ENCODE assay signal across 8 cellular contexts in the genomic region with DNA sequence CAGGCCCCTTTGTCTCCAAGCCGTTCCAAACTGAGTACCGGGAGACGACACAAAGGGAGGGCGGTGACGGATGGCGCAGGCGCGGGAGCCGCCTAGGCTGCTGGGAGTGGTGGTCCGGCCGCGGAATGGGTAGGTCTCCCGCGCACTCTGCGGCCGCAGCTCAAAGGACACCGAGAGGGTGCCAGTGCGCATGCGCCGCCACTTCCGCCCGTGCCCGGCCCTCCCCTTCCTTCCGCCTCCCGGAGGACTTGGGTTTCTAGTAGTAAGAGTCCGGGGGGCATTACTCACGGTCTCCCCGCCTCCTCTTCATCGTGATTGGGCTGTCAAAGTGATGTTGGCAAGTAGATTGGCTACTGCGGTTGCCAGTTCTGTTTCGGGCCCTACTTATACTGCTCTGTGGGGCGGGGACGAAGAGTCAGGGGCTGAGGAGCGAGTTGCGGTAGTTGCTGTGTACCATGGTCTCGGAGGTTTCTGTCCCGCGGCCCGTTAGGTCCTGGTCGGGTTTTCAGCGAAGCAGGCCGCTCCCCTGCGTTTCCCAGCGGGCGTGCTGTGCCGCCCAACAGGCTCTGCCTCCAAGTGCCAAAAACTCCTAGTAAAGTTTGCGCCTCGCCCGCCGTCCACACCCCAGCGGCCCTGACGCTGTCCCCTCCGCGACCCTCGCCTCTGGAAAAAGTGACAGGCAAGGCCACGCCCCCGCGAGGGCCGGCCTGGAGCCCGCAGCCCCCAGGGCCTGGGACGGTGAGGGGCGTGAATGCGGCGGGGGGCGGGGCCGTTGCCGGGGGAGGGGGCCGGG. TPM values are rescaled to one million over a fixed set of nuclear protein-coding genes. Genes with fewer than 3 reads are reported as not detected.
A peak's percentile ranks its signal among the peaks of the same experiment; 100 is the strongest.
DNase-seq lines count a peak whose midpoint lies in the region; ATAC-seq, FAIRE-seq and TF ChIP-seq lines count a peak whose summit lies in the region.

No MANE protein-coding gene starts in this region.

- FAIRE-seq in HTR-8/SVneo (lab: Jason Lieb, UNC), result peak; percentile 63

- DNase-seq in Caco-2 (peak; percentile 99 to 100), HTR-8/SVneo (ENCODE audit: insufficient read length, low spot score) (peak; percentile 90), NOMO-1 treated with DMSO at 0.1 percent for 48 hours (lab: John Stamatoyannopoulos, UW; ENCODE audit: unreplicated experiment) (peak; percentile 98), memory B cell (ENCODE audit: low spot score in 2 of 2) (peak; percentile 96 to 99)
- peak; percentile 100 for DNase-seq in activated CD8-positive, alpha-beta memory T cell treated with anti-CD3 and anti-CD28 coated beads, Interleukin-2, amount 10 ng/mL, durations not matched to agents 7 days and 5 days
- DNase-seq in effector memory CD8-positive, alpha-beta T cell, result peak; percentile 99
- DNase-seq in stimulated activated CD8-positive, alpha-beta memory T cell treated with anti-CD3 and anti-CD28 coated beads, Interleukin-12 subunit alpha, Interleukin-12 subunit beta, amount 100 ng/mL, for 1 hour (ENCODE audit: low read depth), result peak; percentile 99

- CTCF ChIA-PET in Caco-2 (lab: Charles Lee), result interaction anchor here (1.1 to 1.2 kb wide), 2 partner anchors 29 to 202 kb away, joined by 3 to 7 read pairs; no protein-coding TSS in a partner anchor
- CTCF ChIA-PET in activated CD8-positive, alpha-beta memory T cell treated with anti-CD3 and anti-CD28 coated beads, Interleukin-2, amount 10 ng/mL, durations not matched to agents 7 days and 5 days (lab: Charles Lee), result interaction anchor here (0.7 to 1.8 kb wide), 5 partner anchors 30 to 202 kb away, joined by 3 to 10 read pairs (median 3); partner anchors contain the start of genes ANKRD10 and NAXD

- H3K4me1 Mint-ChIP-seq in Caco-2 (ENCODE audit: low read depth, unreplicated experiment) (peaks cover 17% of the 10 kb centered on the region), memory B cell (peaks cover 17% of the 10 kb centered on the region)
- peaks cover 28% of the 10 kb centered on the region for H3K4me1 Mint-ChIP-seq in activated CD8-positive, alpha-beta memory T cell treated with anti-CD3 and anti-CD28 coated beads, Interleukin-2, amount 10 ng/mL, durations not matched to agents 7 days and 5 days
- peaks cover 20 to 22% of the 10 kb centered on the region in 2 donors for H3K4me1 Mint-ChIP-seq in effector memory CD8-positive, alpha-beta T cell (ENCODE audit: low read depth in 2 of 2)

- H3K4me3 Mint-ChIP-seq in Caco-2 (ENCODE audit: unreplicated experiment) (peak overlapping the region; percentile 100), memory B cell (peak overlapping the region; percentile 100)
- peak overlapping the region; percentile 90 for H3K4me3 Mint-ChIP-seq in activated CD8-positive, alpha-beta memory T cell treated with anti-CD3 and anti-CD28 coated beads, Interleukin-2, amount 10 ng/mL, durations not matched to agents 7 days and 5 days
- peak overlapping the region; percentile 89 to 95 for H3K4me3 Mint-ChIP-seq in effector memory CD8-positive, alpha-beta T cell

- no TSS peak for BruUV-seq in Caco-2 (replicated peaks; lab: Mats Ljungman, UMichigan)

- POLR2A ChIA-PET in Caco-2 (lab: Charles Lee), result interaction anchor here (0.6 to 1.6 kb wide), 9 partner anchors 32 to 205 kb away, joined by 3 to 11 read pairs (median 3); partner anchors contain the start of genes NAXD and RAB20

- H3K9me3 ChIP-seq in Caco-2, result no peaks in the 10 kb centered on the region

- H3K9me3 Mint-ChIP-seq in Caco-2 (ENCODE audit: unreplicated experiment) (no peaks in the 10 kb centered on the region), memory B cell (no peaks in the 10 kb centered on the region)
- H3K9me3 Mint-ChIP-seq in activated CD8-positive, alpha-beta memory T cell treated with anti-CD3 and anti-CD28 coated beads, Interleukin-2, amount 10 ng/mL, durations not matched to agents 7 days and 5 days (ENCODE audit: low read depth), result no peaks in the 10 kb centered on the region
- H3K9me3 Mint-ChIP-seq in effector memory CD8-positive, alpha-beta T cell, result no peaks in the 10 kb centered on the region

- peak overlapping the region; percentile 93 for H3K4me3 ChIP-seq in Caco-2 (ENCODE audit: low read depth, low read length)

- H3K27me3 Mint-ChIP-seq in Caco-2 (ENCODE audit: insufficient read depth, unreplicated experiment) (peaks cover 2% of the 10 kb centered on the region), memory B cell (no peaks in the 10 kb centered on the region)
- H3K27me3 Mint-ChIP-seq in activated CD8-positive, alpha-beta memory T cell treated with anti-CD3 and anti-CD28 coated beads, Interleukin-2, amount 10 ng/mL, durations not matched to agents 7 days and 5 days, result no peaks in the 10 kb centered on the region
- no peaks in the 10 kb centered on the region for H3K27me3 Mint-ChIP-seq in effector memory CD8-positive, alpha-beta T cell

- H3K27ac Mint-ChIP-seq in Caco-2 (ENCODE audit: unreplicated experiment) (peak overlapping the region; percentile 100), memory B cell (peak overlapping the region; percentile 96)
- peak overlapping the region; percentile 98 for H3K27ac Mint-ChIP-seq in activated CD8-positive, alpha-beta memory T cell treated with anti-CD3 and anti-CD28 coated beads, Interleukin-2, amount 10 ng/mL, durations not matched to agents 7 days and 5 days
- peak overlapping the region; percentile 96 to 99 for H3K27ac Mint-ChIP-seq in effector memory CD8-positive, alpha-beta T cell

- no peaks in the 10 kb centered on the region for H3K36me3 ChIP-seq in Caco-2 (ENCODE audit: control insufficient read depth, insufficient read depth, low read length)

- peak; percentile 40 for ATAC-seq in GM21381 (IDR thresholded peaks at IDR 0.05; ENCODE audit: unreplicated experiment)
- ATAC-seq in activated CD8-positive, alpha-beta memory T cell treated with anti-CD3 and anti-CD28 coated beads, Interleukin-2, amount 10 ng/mL, durations not matched to agents 7 days and 5 days, result peak; percentile 56
- ATAC-seq in effector memory CD8-positive, alpha-beta T cell (replicated peaks), result peak; percentile 56
- peak; percentile 57 for ATAC-seq in memory B cell (ENCODE audit: low read depth)

- intact Hi-C loops in Caco-2 (cut with micrococcal nuclease; ENCODE audit: unreplicated experiment), result loop anchor here (2.0 kb wide), 1 partner anchor 264 kb away; no protein-coding TSS in a partner anchor

- TF ChIP-seq CTCF in Caco-2 (IDR thresholded peaks at IDR 0.05; ENCODE audit: insufficient read depth in 1 of 2, low read depth in 1 of 2, low read length in 1 of 2, severe bottlenecking in 1 of 2, unreplicated experiment in 1 of 2), result no peak

- peaks cover 44% of the 10 kb centered on the region for H3K36me3 Mint-ChIP-seq in Caco-2 (ENCODE audit: insufficient read depth, unreplicated experiment)
- H3K36me3 Mint-ChIP-seq in activated CD8-positive, alpha-beta memory T cell treated with anti-CD3 and anti-CD28 coated beads, Interleukin-2, amount 10 ng/mL, durations not matched to agents 7 days and 5 days, result peaks cover 1% of the 10 kb centered on the region
- peaks cover 57% of the 10 kb centered on the region for H3K36me3 Mint-ChIP-seq in effector memory CD8-positive, alpha-beta T cell (ENCODE audit: insufficient read depth)
- no peaks in the 10 kb centered on the region for H3K36me3 Mint-ChIP-seq in memory B cell

- H3K4me1 ChIP-seq in Caco-2, result peaks cover 16% of the 10 kb centered on the region; the same call in 1 of the 2 replicates

- no peaks in the 10 kb centered on the region for H3K27me3 ChIP-seq in Caco-2 (replicated peaks; ENCODE audit: control insufficient read depth, insufficient read depth, low read length)

RNA-seq across cellular contexts. Expression of gene ING1, which starts 0.5 kb away (rescaled TPM):
- total RNA-seq in Caco-2 (2022), result 16.4 and 17.9 TPM in 2 replicates
- 10 to 100 TPM; 15.3 to 21.6 TPM for total RNA-seq in activated CD8-positive, alpha-beta memory T cell treated with anti-CD3 and anti-CD28 coated beads, Interleukin-2, amount 10 ng/mL, durations not matched to agents 7 days and 5 days

RNA-seq across cellular contexts. Expression of gene CARS2, which starts 7.1 kb away (rescaled TPM):
- 63.1 and 68.4 TPM in 2 replicates for total RNA-seq in Caco-2 (2022)
- total RNA-seq in activated CD8-positive, alpha-beta memory T cell treated with anti-CD3 and anti-CD28 coated beads, Interleukin-2, amount 10 ng/mL, durations not matched to agents 7 days and 5 days, result 10 to 100 TPM; 72.0 to 75.9 TPM

Comparison
In these comparisons a context has a peak if more than half of its experiments do, and no peak if none do; other contexts are left out.
1. Peak in every context shown above with its lines: DNase-seq, ATAC-seq and H3K4me3 ChIP-seq.